ENCODE assay signal across 28 cellular contexts in genomic region chr15:39843561-39843960, GRCh38.
"Had no signal": no experiment of that assay in that cellular context is flagged by ENCODE, and none has a peak within 500 bp of the region (broad histone marks: within the 10 kb centered on the region; RNA-seq: fewer than 3 reads in every experiment).

No MANE protein-coding gene starts in this region.

- ATAC-seq: esophagus mucosa; foreskin keratinocyte; gastroesophageal sphincter; heart left ventricle; left cardiac atrium; left lung; mucosa of descending colon; stimulated activated naive B cell treated with anti-CD40 and anti-IgM and Interleukin-4, amounts not matched to agents 10 μg/mL and 1 μg/mL and 100 μg/mL, for 72 hours had no signal

- H3K36me3 ChIP-seq: gastroesophageal sphincter, heart left ventricle, left lung, prostate gland, right atrium auricular region, thoracic aorta, tibial nerve, upper lobe of left lung had no signal

- H3K27me3 Mint-ChIP-seq: naive B cell; stimulated activated naive B cell treated with anti-CD40 and anti-IgM and Interleukin-4, amounts not matched to agents 10 μg/mL and 1 μg/mL and 100 μg/mL, for 72 hours had no signal

- H3K27ac ChIP-seq: dorsolateral prefrontal cortex, foreskin keratinocyte, gastroesophageal sphincter, heart left ventricle, left lung, prostate gland, right atrium auricular region, thoracic aorta, tibial nerve, upper lobe of left lung had no signal

- H3K9me3 Mint-ChIP-seq: stimulated activated naive B cell treated with anti-CD40 and anti-IgM and Interleukin-4, amounts not matched to agents 10 μg/mL and 1 μg/mL and 100 μg/mL, for 72 hours; stimulated activated naive CD8-positive, alpha-beta T cell treated with anti-CD3 and anti-CD28 coated beads, Interleukin-15, Interleukin-2, amounts not matched to agents 100 ng/mL and 50 ng/mL, for 24 hours had no signal

- H3K27me3 ChIP-seq: dorsolateral prefrontal cortex, foreskin keratinocyte, gastroesophageal sphincter, heart left ventricle, left lung, right atrium auricular region, tibial nerve, upper lobe of left lung had no signal

- H3K36me3 Mint-ChIP-seq: naive B cell had no signal

- H3K4me1 Mint-ChIP-seq: mesothelial cell of epicardium, nephron had no signal

- H3K4me3 Mint-ChIP-seq: mesothelial cell of epicardium; naive B cell; nephron; stimulated activated naive B cell treated with anti-CD40 and anti-IgM and Interleukin-4, amounts not matched to agents 10 μg/mL and 1 μg/mL and 100 μg/mL, for 72 hours; stimulated activated naive CD8-positive, alpha-beta T cell treated with anti-CD3 and anti-CD28 coated beads, Interleukin-15, Interleukin-2, amounts not matched to agents 100 ng/mL and 50 ng/mL, for 24 hours had no signal

- H3K4me1 ChIP-seq: gastroesophageal sphincter, heart left ventricle, left lung, prostate gland, right atrium auricular region, tibial nerve, upper lobe of left lung had no signal

- H3K4me3 ChIP-seq: dorsolateral prefrontal cortex, gastroesophageal sphincter, heart left ventricle, left lung, mucosa of descending colon, prostate gland, right atrium auricular region, thoracic aorta, tibial nerve, upper lobe of left lung had no signal

- DNase-seq: dorsolateral prefrontal cortex; effector CD4-positive, alpha-beta T cell; foreskin keratinocyte; heart left ventricle; hippocampal formation; left cardiac atrium; left lung; mesenchymal stem cell; mucosa of descending colon; naive B cell; nucleus accumbens; small intestine; stimulated activated CD4-positive, alpha-beta T cell treated with anti-CD3 and anti-CD28 coated beads, Interleukin-15, amount 100 ng/mL, for 24 hours; stimulated activated CD4-positive, alpha-beta T cell treated with anti-CD3 and anti-CD28 coated beads, Interleukin-2, amount 100 ng/mL, for 48 hours; stimulated activated naive B cell treated with anti-CD40 and anti-IgM and Interleukin-4, amounts not matched to agents 10 μg/mL and 1 μg/mL and 100 μg/mL, for 72 hours; upper lobe of left lung had no signal

- FAIRE-seq: colon, islet of Langerhans, small intestine, urothelium cell line had no signal

- H3K9me3 ChIP-seq: mucosa of descending colon, prostate gland, right atrium auricular region, thoracic aorta, tibial nerve, upper lobe of left lung had no signal
